In the genomic region with DNA sequence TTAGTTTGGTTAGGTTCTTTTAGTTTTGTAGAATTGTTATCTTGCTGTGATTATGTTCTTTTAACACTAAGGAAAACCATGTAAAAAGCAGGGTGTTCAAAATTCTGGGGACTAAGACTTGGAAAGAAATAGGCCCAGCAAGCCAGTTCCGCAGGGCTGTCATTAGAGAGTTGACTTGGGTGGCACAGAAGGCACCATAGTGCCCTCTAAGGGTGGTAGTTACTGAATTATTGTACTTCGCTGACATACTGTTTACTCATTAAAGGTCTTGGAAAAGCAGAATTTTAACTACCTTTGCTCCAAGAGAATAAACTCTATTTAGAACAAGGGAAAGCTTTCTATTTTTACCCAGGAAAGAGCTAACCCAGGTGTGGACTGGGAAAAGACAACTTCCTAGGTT, we compare ENCODE assay signal across 8 cellular contexts.
DNase-seq lines count a peak whose midpoint lies in the region; ATAC-seq and TF ChIP-seq lines count a peak whose summit lies in the region.

No MANE protein-coding gene starts in this region.

- no peak overlapping the region for H3K27ac ChIP-seq in spleen

- H3K4me1 Mint-ChIP-seq in activated naive CD8-positive, alpha-beta T cell treated with anti-CD3 and anti-CD28 coated beads, Interleukin-2, amount 50 U/mL, for 24 hours: peaks cover 20% of the 10 kb centered on the region

- H3K36me3 ChIP-seq in spleen: no peaks in the 10 kb centered on the region

- no peak overlapping the region for H3K27ac Mint-ChIP-seq in activated naive CD8-positive, alpha-beta T cell treated with anti-CD3 and anti-CD28 coated beads, Interleukin-2, amount 50 U/mL, for 24 hours

- intact Hi-C loops in spleen (cut with DNase I; ENCODE audit: low total_unique reads): loop anchor here (5.0 kb wide), 1 partner anchor 213 kb away; no protein-coding TSS in a partner anchor

- H3K27me3 ChIP-seq in spleen (replicated peaks in 1 of 7): peaks cover 0 to under 1% (median 0%) of the 10 kb centered on the region in 7 donors

- no peaks in the 10 kb centered on the region for H3K9me3 Mint-ChIP-seq in activated naive CD8-positive, alpha-beta T cell treated with anti-CD3 and anti-CD28 coated beads, Interleukin-2, amount 50 U/mL, for 24 hours

- H3K27me3 Mint-ChIP-seq in activated naive CD8-positive, alpha-beta T cell treated with anti-CD3 and anti-CD28 coated beads, Interleukin-2, amount 50 U/mL, for 24 hours: peaks cover 3% of the 10 kb centered on the region

- peaks cover 0 to 25% (median 4%) of the 10 kb centered on the region in 6 donors for H3K4me1 ChIP-seq in spleen

- no peak for TF ChIP-seq POLR2A in spleen (IDR thresholded peaks at IDR 0.05)

- no peaks in the 10 kb centered on the region for H3K9me3 ChIP-seq in spleen

- DNase-seq in EH (ENCODE audit: low read depth) (peak; percentile 39), RKO (ENCODE audit: low spot score) (peak; percentile 48), globus pallidus (ENCODE audit: low spot score) (peak; percentile 64), spleen (no peak), NCI-H524 (lab: John Stamatoyannopoulos, UW) (no peak), mesenteric fat pad (ENCODE audit: low spot score) (no peak)
- DNase-seq in activated naive CD8-positive, alpha-beta T cell treated with anti-CD3 and anti-CD28 coated beads, Interleukin-2, amount 50 U/mL, for 24 hours: no peak

- 40 to 76% (median 51%) methylated on average over 2 of the region's 2 CpGs for WGBS in spleen, 5 donors

- no peak overlapping the region for H3K4me3 Mint-ChIP-seq in activated naive CD8-positive, alpha-beta T cell treated with anti-CD3 and anti-CD28 coated beads, Interleukin-2, amount 50 U/mL, for 24 hours

- ATAC-seq in GM21619 (IDR thresholded peaks at IDR 0.05; ENCODE audit: unreplicated experiment): peak; percentile 51
- ATAC-seq in activated naive CD8-positive, alpha-beta T cell treated with anti-CD3 and anti-CD28 coated beads, Interleukin-2, amount 50 U/mL, for 24 hours: no peak

- H3K36me3 Mint-ChIP-seq in activated naive CD8-positive, alpha-beta T cell treated with anti-CD3 and anti-CD28 coated beads, Interleukin-2, amount 50 U/mL, for 24 hours (ENCODE audit: low read depth): no peaks in the 10 kb centered on the region

- H3K4me3 ChIP-seq in spleen: no peak overlapping the region

- peak in 9 of 11 experiments; percentile 11 to 50 (median 40) for TF ChIP-seq CTCF in spleen (IDR thresholded peaks at IDR 0.05 in 8 of 11, conservative IDR thresholded peaks at IDR 0.05 in 3 of 11)

Comparison
In these comparisons a context has a peak if more than half of its experiments do, and no peak if none do; other contexts are left out.
1. DNase-seq: peak in EH (single experiment), RKO (single experiment) and globus pallidus (single experiment); none in spleen (single experiment), activated naive CD8-positive, alpha-beta T cell treated with anti-CD3 and anti-CD28 coated beads, Interleukin-2, amount 50 U/mL, for 24 hours (single experiment), NCI-H524 (0 of 2) and mesenteric fat pad (single experiment).